28 cellular contexts compared by ENCODE assay signal in the genomic region with DNA sequence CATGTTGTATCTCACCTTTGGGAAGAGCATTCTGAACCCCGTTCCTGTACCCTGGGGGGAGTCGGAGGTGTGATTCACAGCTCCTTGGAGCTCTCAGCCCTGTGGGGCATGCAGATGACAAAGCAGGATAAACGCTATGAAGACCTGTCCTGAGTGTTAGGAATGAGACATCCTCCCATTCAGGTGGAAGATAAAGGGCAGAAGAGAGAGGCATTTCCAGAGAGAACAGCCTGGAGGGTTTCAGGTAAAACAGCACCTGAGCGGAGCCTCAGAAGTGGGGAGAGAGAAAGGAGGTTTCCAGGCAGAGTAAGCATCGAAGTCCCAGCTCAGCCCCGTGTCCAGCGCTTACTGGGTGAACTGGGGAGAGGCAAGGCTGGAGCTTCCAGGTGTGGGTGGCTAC.
"Had no signal": no experiment of that assay in that cellular context is flagged by ENCODE, and none has a peak within 500 bp of the region (broad histone marks: within the 10 kb centered on the region; RNA-seq: fewer than 3 reads in every experiment).

No MANE protein-coding gene starts in this region.

- H3K4me1 Mint-ChIP-seq: activated B cell treated with CpG ODN at 0.5 μM for 24 hours; activated CD4-positive, alpha-beta T cell treated with anti-CD3 and anti-CD28 coated beads for 36 hours; activated naive CD8-positive, alpha-beta T cell treated with anti-CD3 and anti-CD28 coated beads, Interleukin-2, amount 10 ng/mL, durations not matched to agents 7 days and 5 days; central memory CD8-positive, alpha-beta T cell; natural killer cell had no signal

- H3K36me3 ChIP-seq: breast epithelium, colonic mucosa, esophagus muscularis mucosa, heart right ventricle, lower lobe of right lung, neutrophil, ovary, prostate gland, spleen, thyroid gland had no signal

- ATAC-seq: activated CD4-positive, alpha-beta T cell treated with anti-CD3 and anti-CD28 coated beads for 36 hours; activated T-cell treated with anti-CD3 and anti-CD28 coated beads, Interleukin-2, amount 50 U/mL, for 72 hours; effector memory CD8-positive, alpha-beta T cell; heart right ventricle; left lobe of liver; lower lobe of right lung; natural killer cell; stimulated activated naive CD8-positive, alpha-beta T cell treated with anti-CD3 and anti-CD28 coated beads, Interleukin-15, Interleukin-2, amounts not matched to agents 100 U/mL and 50 U/mL, for 24 hours had no signal

- H3K4me1 ChIP-seq: breast epithelium, colonic mucosa, lower lobe of right lung, prostate gland, spleen had no signal

- H3K9me3 ChIP-seq: breast epithelium, colonic mucosa, esophagus muscularis mucosa, heart right ventricle, lower lobe of right lung, neutrophil, ovary, prostate gland, spleen, thyroid gland had no signal

- H3K27ac Mint-ChIP-seq: activated B cell treated with CpG ODN at 0.5 μM for 24 hours; activated CD4-positive, alpha-beta T cell treated with anti-CD3 and anti-CD28 coated beads for 36 hours; activated naive CD4-positive, alpha-beta T cell treated with anti-CD3 and anti-CD28 coated beads for 36 hours; activated naive CD8-positive, alpha-beta T cell treated with anti-CD3 and anti-CD28 coated beads, Interleukin-2, amount 10 ng/mL, durations not matched to agents 7 days and 5 days; activated T-cell treated with anti-CD3 and anti-CD28 coated beads, Interleukin-2, amount 50 U/mL, for 72 hours; effector memory CD8-positive, alpha-beta T cell; natural killer cell; T-helper 1 cell treated with Interleukin-12 subunit alpha and Interleukin-12 subunit beta and Interleukin-4 antibody, amounts not matched to agents 30 μg/mL and 1 μg/mL, for 36 hours had no signal

- H3K27me3 ChIP-seq: breast epithelium, colonic mucosa, dorsolateral prefrontal cortex, esophagus muscularis mucosa, heart right ventricle, ovary, thyroid gland had no signal

- H3K4me3 ChIP-seq: breast epithelium, colonic mucosa, dorsolateral prefrontal cortex, esophagus muscularis mucosa, heart right ventricle, lower lobe of right lung, ovary, prostate gland, spleen, thyroid gland had no signal

- H3K4me3 Mint-ChIP-seq: activated B cell treated with CpG ODN at 0.5 μM for 24 hours; activated CD4-positive, alpha-beta T cell treated with anti-CD3 and anti-CD28 coated beads for 36 hours; activated naive CD4-positive, alpha-beta T cell treated with anti-CD3 and anti-CD28 coated beads for 36 hours; activated naive CD8-positive, alpha-beta T cell treated with anti-CD3 and anti-CD28 coated beads, Interleukin-2, amount 10 ng/mL, durations not matched to agents 7 days and 5 days; activated T-cell treated with anti-CD3 and anti-CD28 coated beads, Interleukin-2, amount 50 U/mL, for 72 hours; central memory CD8-positive, alpha-beta T cell; effector memory CD8-positive, alpha-beta T cell; natural killer cell; T-helper 1 cell treated with Interleukin-12 subunit alpha and Interleukin-12 subunit beta and Interleukin-4 antibody, amounts not matched to agents 30 μg/mL and 1 μg/mL, for 36 hours had no signal

- DNase-seq: activated B cell treated with CpG ODN at 0.5 μM for 24 hours; activated CD4-positive, alpha-beta T cell treated with anti-CD3 and anti-CD28 coated beads for 36 hours; activated CD4-positive, alpha-beta T cell treated with anti-CD3 and anti-CD28 coated beads, Interleukin-2, amount 50 U/mL, for 48 hours; activated effector memory CD4-positive, alpha-beta T cell treated with Interleukin-2 at 50 U/mL for 16 hours; activated naive CD4-positive, alpha-beta T cell treated with anti-CD3 and anti-CD28 coated beads for 36 hours; activated naive CD8-positive, alpha-beta T cell treated with anti-CD3 and anti-CD28 coated beads, Interleukin-2, amount 10 ng/mL, durations not matched to agents 7 days and 5 days; activated T-cell treated with anti-CD3 and anti-CD28 coated beads, Interleukin-2, amount 50 U/mL, for 72 hours; amniotic stem cell; colonic mucosa; dorsolateral prefrontal cortex; effector memory CD8-positive, alpha-beta T cell; heart right ventricle; lower lobe of right lung; midbrain; natural killer cell; ovary; spleen; stimulated activated CD4-positive, alpha-beta T cell treated with anti-CD3 and anti-CD28 coated beads, Interleukin-4, amount 100 ng/mL, for 24 hours; stimulated activated naive CD8-positive, alpha-beta T cell treated with anti-CD3 and anti-CD28 coated beads, Interleukin-15, Interleukin-2, amounts not matched to agents 100 U/mL and 50 U/mL, for 24 hours; T1000; thyroid gland had no signal

- H3K27ac ChIP-seq: breast epithelium, colonic mucosa, lower lobe of right lung, neutrophil, prostate gland, spleen, thyroid gland had no signal

- H3K9me3 Mint-ChIP-seq: activated B cell treated with CpG ODN at 0.5 μM for 24 hours; activated naive CD4-positive, alpha-beta T cell treated with anti-CD3 and anti-CD28 coated beads for 36 hours; activated naive CD8-positive, alpha-beta T cell treated with anti-CD3 and anti-CD28 coated beads, Interleukin-2, amount 10 ng/mL, durations not matched to agents 7 days and 5 days; activated T-cell treated with anti-CD3 and anti-CD28 coated beads, Interleukin-2, amount 50 U/mL, for 72 hours; central memory CD8-positive, alpha-beta T cell; effector memory CD8-positive, alpha-beta T cell; natural killer cell; T-helper 1 cell treated with Interleukin-12 subunit alpha and Interleukin-12 subunit beta and Interleukin-4 antibody, amounts not matched to agents 30 μg/mL and 1 μg/mL, for 36 hours had no signal

- H3K36me3 Mint-ChIP-seq: activated naive CD8-positive, alpha-beta T cell treated with anti-CD3 and anti-CD28 coated beads, Interleukin-2, amount 10 ng/mL, durations not matched to agents 7 days and 5 days; natural killer cell had no signal
